ENCODE assay signal across 9 cellular contexts in genomic region chr6:108581932-108582500, GRCh38. TPM values are rescaled to one million over a fixed set of nuclear protein-coding genes. Genes with fewer than 3 reads are reported as not detected.
DNase-seq lines count a peak whose midpoint lies in the region; ATAC-seq, FAIRE-seq and TF ChIP-seq lines count a peak whose summit lies in the region.
"Had no signal": no experiment of that assay in that cellular context is flagged by ENCODE, and none has a peak within 500 bp of the region (broad histone marks: within the 10 kb centered on the region; RNA-seq: fewer than 3 reads in every experiment).

No MANE protein-coding gene starts in this region.

- H3K4me1 Mint-ChIP-seq in activated T-cell treated with anti-CD3 and anti-CD28 coated beads, Interleukin-2, amount 50 U/mL, for 72 hours (ENCODE audit: low read depth) = peaks cover 38% of the 10 kb centered on the region
- H3K4me1 Mint-ChIP-seq in brain = peaks cover 79% of the 10 kb centered on the region
- peaks cover 87% of the 10 kb centered on the region for H3K4me1 Mint-ChIP-seq in mesothelial cell of epicardium
- peaks cover 60% of the 10 kb centered on the region for H3K4me1 Mint-ChIP-seq in type B pancreatic cell (ENCODE audit: unreplicated experiment)

- no peaks in the 10 kb centered on the region for H3K27me3 Mint-ChIP-seq in activated T-cell treated with anti-CD3 and anti-CD28 coated beads, Interleukin-2, amount 50 U/mL, for 72 hours (ENCODE audit: low read depth)
- H3K27me3 Mint-ChIP-seq in brain = peaks cover 2% of the 10 kb centered on the region
- H3K27me3 Mint-ChIP-seq in mesothelial cell of epicardium (ENCODE audit: low read depth) = no peaks in the 10 kb centered on the region
- no peaks in the 10 kb centered on the region for H3K27me3 Mint-ChIP-seq in type B pancreatic cell

- no peak for TF ChIP-seq CTCF in brain (conservative IDR thresholded peaks at IDR 0.05)
- no peak for TF ChIP-seq CTCF in mesothelial cell of epicardium (IDR thresholded peaks at IDR 0.05; ENCODE audit: unreplicated experiment)
- no peak for TF ChIP-seq CTCF in type B pancreatic cell (conservative IDR thresholded peaks at IDR 0.05)

- no peaks in the 10 kb centered on the region for H3K9me3 Mint-ChIP-seq in activated T-cell treated with anti-CD3 and anti-CD28 coated beads, Interleukin-2, amount 50 U/mL, for 72 hours
- H3K9me3 Mint-ChIP-seq in brain = no peaks in the 10 kb centered on the region
- H3K9me3 Mint-ChIP-seq in mesothelial cell of epicardium = no peaks in the 10 kb centered on the region
- H3K9me3 Mint-ChIP-seq in type B pancreatic cell = no peaks in the 10 kb centered on the region

- peak overlapping the region; percentile 6 to 14 for H3K4me3 Mint-ChIP-seq in activated T-cell treated with anti-CD3 and anti-CD28 coated beads, Interleukin-2, amount 50 U/mL, for 72 hours
- H3K4me3 Mint-ChIP-seq in brain (peak overlapping the region in 2 of 5 experiments; percentile 21 to 60), mesothelial cell of epicardium (no peak overlapping the region), type B pancreatic cell (peak overlapping the region; percentile 32)

- H3K27ac Mint-ChIP-seq in activated T-cell treated with anti-CD3 and anti-CD28 coated beads, Interleukin-2, amount 50 U/mL, for 72 hours = no peak overlapping the region
- peak overlapping the region in 3 of 5 experiments; percentile 50 to 77 (median 77) for H3K27ac Mint-ChIP-seq in brain
- H3K27ac Mint-ChIP-seq in mesothelial cell of epicardium = peak overlapping the region; percentile 85
- H3K27ac Mint-ChIP-seq in type B pancreatic cell = peak overlapping the region; percentile 24

- FAIRE-seq in frontal cortex (lab: Jason Lieb, UNC) = no peak

- no peak for ATAC-seq in activated T-cell treated with anti-CD3 and anti-CD28 coated beads, Interleukin-2, amount 50 U/mL, for 72 hours (replicated peaks in 1 of 2)

- no peak for DNase-seq in activated T-cell treated with anti-CD3 and anti-CD28 coated beads, Interleukin-2, amount 50 U/mL, for 72 hours
- DNase-seq in activated T-cell treated with anti-CD3 and anti-CD28 coated beads for 4 hours = no peak
- no peak for DNase-seq in mesothelial cell of epicardium (ENCODE audit: low spot score in 2 of 2, unreplicated experiment in 2 of 2)
- DNase-seq in type B pancreatic cell (ENCODE audit: extremely low spot score, unreplicated experiment) = no peak
- no peak for DNase-seq in EL
- no peak for DNase-seq in frontal cortex (ENCODE audit: low spot score in 2 of 2)
- DNase-seq in GF-D8 (lab: John Stamatoyannopoulos, UW) = no peak
- DNase-seq: MG63 had no signal

- H3K36me3 Mint-ChIP-seq in activated T-cell treated with anti-CD3 and anti-CD28 coated beads, Interleukin-2, amount 50 U/mL, for 72 hours (ENCODE audit: insufficient read depth in 2 of 2) = no peaks in the 10 kb centered on the region
- H3K36me3 Mint-ChIP-seq in brain = peaks cover 30% of the 10 kb centered on the region
- peaks cover 10% of the 10 kb centered on the region for H3K36me3 Mint-ChIP-seq in mesothelial cell of epicardium
- peaks cover 26% of the 10 kb centered on the region for H3K36me3 Mint-ChIP-seq in type B pancreatic cell

RNA-seq across cellular contexts. Expression of gene FOXO3, which starts 21.3 kb away (rescaled TPM):
- total RNA-seq in activated T-cell treated with anti-CD3 and anti-CD28 coated beads, Interleukin-2, amount 50 U/mL, for 72 hours = 10 to 100 TPM in 1 of 2 donors, 1 to 10 TPM in 1; 7.1 to 10.0 TPM
- polyA plus RNA-seq in brain (ENCODE audit: insufficient read depth, low read depth, low replicate concordance) = 23.1 TPM
- 56.6 to 58.3 TPM (median 57.9 TPM) in 3 replicates for total RNA-seq in mesothelial cell of epicardium
- total RNA-seq in type B pancreatic cell (ENCODE audit: low replicate concordance) = 30.4 and 43.3 TPM in 2 replicates
- 40.4 TPM for total RNA-seq in frontal cortex
